ENCODE assay signal across 33 cellular contexts in the genomic region with DNA sequence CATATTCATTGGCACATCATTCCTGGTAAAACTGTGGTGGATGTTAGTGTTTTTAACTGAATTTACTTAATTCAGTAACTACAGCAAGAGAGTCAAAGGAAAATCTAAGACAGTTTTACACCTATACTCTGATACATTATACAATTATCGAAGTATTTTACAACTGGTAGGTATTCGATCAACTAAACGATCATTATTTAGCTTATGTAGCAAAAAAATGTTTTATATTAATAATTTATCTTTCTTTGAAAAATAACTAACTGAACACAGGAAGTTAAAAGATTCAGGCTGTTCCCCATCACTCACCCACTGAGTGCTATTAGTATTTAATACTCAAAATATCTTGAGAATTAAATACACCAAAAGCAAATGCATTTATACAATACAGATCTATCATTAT. TPM values are rescaled to one million over a fixed set of nuclear protein-coding genes. Genes with fewer than 3 reads are reported as not detected.
DNase-seq lines count a peak whose midpoint lies in the region; ATAC-seq, FAIRE-seq and TF ChIP-seq lines count a peak whose summit lies in the region.
"Had no signal": no experiment of that assay in that cellular context is flagged by ENCODE, and none has a peak within 500 bp of the region (broad histone marks: within the 10 kb centered on the region; RNA-seq: fewer than 3 reads in every experiment).

No MANE protein-coding gene starts in this region.

- H3K27ac ChIP-seq in HepG2 (ENCODE audit: extremely low read length, insufficient read depth, low read length): no peak overlapping the region
- H3K27ac ChIP-seq in right lobe of liver: no peak overlapping the region
- no peak overlapping the region for H3K27ac ChIP-seq in A549
- H3K27ac ChIP-seq in K562 (ENCODE audit: extremely low read depth, low read depth, low read length): no peak overlapping the region
- H3K27ac ChIP-seq: 22Rv1, BLaER1, C4-2B had no signal

- H3K79me2 ChIP-seq in HepG2 (ENCODE audit: insufficient read depth, low read length): no peaks in the 10 kb centered on the region
- no peaks in the 10 kb centered on the region for H3K79me2 ChIP-seq in K562 (ENCODE audit: control insufficient read depth, insufficient read depth, low read length)

- no peak for TF ChIP-seq EP300 in HepG2 (IDR thresholded peaks at IDR 0.05; ENCODE audit: low read depth in 2 of 2, low read length in 2 of 2)
- no peak for TF ChIP-seq EP300 in HepG2 (CRISPR knock-in tag; IDR thresholded peaks at IDR 0.05; ENCODE audit: borderline replicate concordance)
- no peak for TF ChIP-seq EP300 in A549 (IDR thresholded peaks at IDR 0.05)
- TF ChIP-seq EP300 in K562 (IDR thresholded peaks at IDR 0.05; ENCODE audit: low read length): no peak

- H3K36me3 ChIP-seq in HepG2 (replicated peaks in 1 of 2; ENCODE audit: control insufficient read depth in 1 of 2, insufficient read depth in 2 of 2, low read length in 2 of 2) (peaks cover 1 to 33% of the 10 kb centered on the region in 2 experiments; a peak in 4 of 5 replicates), right lobe of liver (peaks cover 0 to 21% (median 0%) of the 10 kb centered on the region in 4 donors), K562 (ENCODE audit: control insufficient read depth, insufficient read depth, low read length) (peaks cover 58% of the 10 kb centered on the region)

- H3K27me3 ChIP-seq in HepG2 (ENCODE audit: control insufficient read depth in 1 of 2, insufficient read depth in 2 of 2, low read length in 2 of 2): no peaks in the 10 kb centered on the region
- H3K27me3 ChIP-seq in right lobe of liver: no peaks in the 10 kb centered on the region
- H3K27me3 ChIP-seq in K562 (ENCODE audit: control insufficient read depth in 2 of 2, insufficient read depth in 2 of 2, low read length in 2 of 2): no peaks in the 10 kb centered on the region
- H3K27me3 ChIP-seq: BE2C; BLaER1; BLaER1 treated with 17β-estradiol and CSF1 and Interleukin-3, amounts not matched to agents 10 nM and 100 nM had no signal

- in situ Hi-C loops in HepG2 (cut with HindIII; ENCODE audit: extremely low pct_ligation_motif_present, low pct_unique_long_range_greater_than_20kb): loop anchor here (25.0 kb wide), 1 partner anchor 771 kb away; a partner anchor contains a TSS
- in situ Hi-C loops in K562 (cut with MboI): no loop called here

- no peaks in the 10 kb centered on the region for H3K9me1 ChIP-seq in K562 (ENCODE audit: control insufficient read depth, insufficient read depth, low read length)

- 94% methylated on average over 3 of the region's 3 CpGs for WGBS in HepG2 (ENCODE audit: low lambda C conversion rate)
- WGBS in right lobe of liver (ENCODE audit: insufficient coverage, low coverage, low lambda C conversion rate, missing lambda C conversion rate): 89% methylated on average over 3 of the region's 3 CpGs
- WGBS in A549 (ENCODE audit: missing lambda C conversion rate): 86% methylated on average over 3 of the region's 3 CpGs
- 98% methylated on average over 3 of the region's 3 CpGs for WGBS in K562 (ENCODE audit: insufficient coverage, low coverage, missing lambda C conversion rate)

- intact Hi-C loops in HepG2 (cut with micrococcal nuclease; ENCODE audit: unreplicated experiment) (no loop called here), right lobe of liver (cut with DNase I) (no loop called here), K562 (cut with micrococcal nuclease) (no loop called here)

- FAIRE-seq in HepG2 (lab: Jason Lieb, UNC): no peak
- FAIRE-seq in A549 (lab: Jason Lieb, UNC): peak; percentile 13
- FAIRE-seq in G401.6 (lab: Jason Lieb, UNC): peak; percentile 37
- no peak for FAIRE-seq in K562 (lab: Jason Lieb, UNC)
- FAIRE-seq: A204.1 had no signal

- CTCF ChIA-PET in HepG2 (lab: Yijun Ruan, JAX; ENCODE audit: low intra/inter-chr PET ratio, low total read pairs): no interaction called here
- CTCF ChIA-PET in A549 (lab: Yijun Ruan, JAX): interaction anchor here (1.3 kb wide), 1 partner anchor 63 kb away, joined by 3 read pairs; no protein-coding TSS in a partner anchor
- CTCF ChIA-PET in K562 (lab: Yijun Ruan, JAX; ENCODE audit: low intra/inter-chr PET ratio): no interaction called here

- H4K20me1 ChIP-seq in HepG2 (ENCODE audit: insufficient read depth, low read length): no peaks in the 10 kb centered on the region
- H4K20me1 ChIP-seq in K562 (replicated peaks; ENCODE audit: control insufficient read depth, insufficient read depth, low read length): no peaks in the 10 kb centered on the region
- H4K20me1 ChIP-seq: BLaER1 had no signal

- ATAC-seq in HepG2 (no peak), right lobe of liver (no peak), A549 (no peak), K562 (no peak), HG02852 (IDR thresholded peaks at IDR 0.05; ENCODE audit: unreplicated experiment) (no peak)
- ATAC-seq: CD8-positive, alpha-beta T cell had no signal

- no peak for TF ChIP-seq CTCF in HepG2 (CRISPR knock-in tag; IDR thresholded peaks at IDR 0.05)
- TF ChIP-seq CTCF in right lobe of liver (IDR thresholded peaks at IDR 0.05): no peak
- TF ChIP-seq CTCF in A549 (IDR thresholded peaks at IDR 0.05): no peak
- TF ChIP-seq CTCF in K562 (IDR thresholded peaks at IDR 0.05 in 2 of 3, conservative IDR thresholded peaks at IDR 0.05 in 1 of 3; ENCODE audit: insufficient read depth in 2 of 3, low read depth in 1 of 3, low read length in 3 of 3): no peak

- BruUV-seq in HepG2 (replicated peaks; lab: Mats Ljungman, UMichigan): no TSS peak
- BruUV-seq in K562 (replicated peaks; lab: Mats Ljungman, UMichigan): no TSS peak

- POLR2A ChIA-PET in HepG2 (lab: Yijun Ruan, JAX) (no interaction called here), A549 (lab: Yijun Ruan, JAX) (no interaction called here), K562 (lab: Yijun Ruan, JAX) (no interaction called here)

- H3K4me3 ChIP-seq in HepG2 (replicated peaks in 1 of 3; ENCODE audit: insufficient read depth in 1 of 3, low read depth in 2 of 3, low read length in 3 of 3) (no peak overlapping the region), right lobe of liver (no peak overlapping the region), A549 (no peak overlapping the region), K562 (no peak overlapping the region)
- H3K4me3 ChIP-seq: BLaER1; BLaER1 treated with 17β-estradiol and CSF1 and Interleukin-3, amounts not matched to agents 10 nM and 100 nM had no signal

- H3K4me1 ChIP-seq in HepG2 (ENCODE audit: insufficient read depth, low read length): peaks cover 5% of the 10 kb centered on the region; the same call in 1 of the 2 replicates
- H3K4me1 ChIP-seq in right lobe of liver: no peaks in the 10 kb centered on the region
- peaks cover 18% of the 10 kb centered on the region for H3K4me1 ChIP-seq in A549
- no peaks in the 10 kb centered on the region for H3K4me1 ChIP-seq in K562 (replicated peaks in 1 of 2; ENCODE audit: control insufficient read depth in 2 of 2, insufficient read depth in 2 of 2, low read length in 2 of 2)
- H3K4me1 ChIP-seq: BE2C, BLaER1 had no signal

- H2AFZ ChIP-seq in HepG2 (ENCODE audit: low read length) (no peak overlapping the region), K562 (ENCODE audit: low read depth, low read length) (no peak overlapping the region)

- TF ChIP-seq POLR2A in HepG2 (IDR thresholded peaks at IDR 0.05; ENCODE audit: insufficient read depth in 1 of 2, low read depth in 2 of 2, low read length in 2 of 2) (no peak), right lobe of liver (IDR thresholded peaks at IDR 0.05) (no peak), A549 (IDR thresholded peaks at IDR 0.05; ENCODE audit: low read length) (no peak), K562 (conservative IDR thresholded peaks at IDR 0.05) (no peak)

- TF ChIP-seq RAD21 in HepG2 (CRISPR knock-in tag; IDR thresholded peaks at IDR 0.05) (no peak), A549 (conservative IDR thresholded peaks at IDR 0.05 in 1 of 2, IDR thresholded peaks at IDR 0.05 in 1 of 2) (no peak), K562 (CRISPR knock-in tag; conservative IDR thresholded peaks at IDR 0.05 in 1 of 2, IDR thresholded peaks at IDR 0.05 in 1 of 2) (no peak)

- H3K9me3 ChIP-seq in HepG2 (ENCODE audit: low read length) (no peaks in the 10 kb centered on the region), right lobe of liver (no peaks in the 10 kb centered on the region), A549 (no peaks in the 10 kb centered on the region), K562 (replicated peaks; ENCODE audit: control insufficient read depth, insufficient read depth, low read depth, low read length) (no peaks in the 10 kb centered on the region)
- H3K9me3 ChIP-seq: BE2C; BLaER1; BLaER1 treated with 17β-estradiol and CSF1 and Interleukin-3, amounts not matched to agents 10 nM and 100 nM; Caco-2 had no signal

- H3K9ac ChIP-seq in HepG2 (ENCODE audit: insufficient read depth, low read depth, low read length) (no peak overlapping the region), K562 (ENCODE audit: insufficient read depth in 1 of 2, low read depth in 2 of 2, low read length in 2 of 2) (no peak overlapping the region)
- H3K9ac ChIP-seq: BLaER1; BLaER1 treated with 17β-estradiol and CSF1 and Interleukin-3, amounts not matched to agents 10 nM and 100 nM had no signal

- no peak for DNase-seq in HepG2 (ENCODE audit: low spot score)
- no peak for DNase-seq in right lobe of liver
- no peak for DNase-seq in A549 (ENCODE audit: low read depth in 1 of 2, low spot score in 1 of 2)
- DNase-seq in K562 (ENCODE audit: extremely low read depth in 1 of 4, low spot score in 3 of 4): no peak
- no peak for DNase-seq in HuH-7.5 (ENCODE audit: low spot score)
- no peak for DNase-seq in amygdala (lab: John Stamatoyannopoulos, UW)
- DNase-seq: 8988T; ACHN; AML-193; BE2C; C1 segment of cervical spinal cord; Calu3; CD4-positive, alpha-beta memory T cell; CD4-positive, alpha-beta T cell; CD4-positive, CD25-positive, alpha-beta regulatory T cell; CD8-positive, alpha-beta memory T cell; CD8-positive, alpha-beta T cell; COR-L47; DMS 273 treated with DMSO at 0.1 percent for 48 hours; DMS153; DMS53; DMS79; DMS79 treated with DMSO at 0.1 percent for 48 hours; DND-41; EL had no signal

- no peak overlapping the region for H3K4me2 ChIP-seq in HepG2 (ENCODE audit: low read depth, low read length)
- peak overlapping the region; percentile 27; the same call in 1 of the 3 replicates for H3K4me2 ChIP-seq in A549
- no peak overlapping the region for H3K4me2 ChIP-seq in K562 (ENCODE audit: insufficient read depth, low read length)
- H3K4me2 ChIP-seq: BLaER1 had no signal

RNA-seq across cellular contexts. Expression of a gene that starts 21.0 kb away (rescaled TPM):
- total RNA-seq in HepG2 (2016; rRNA removed; fragmentation: Illumina TruSeq; extraction: Trizol) (26.4 and 40.9 TPM in 2 replicates), right lobe of liver (10 to 100 TPM; 13.1 to 31.7 (median 17.6) TPM), K562 (2014; rRNA removed) (26.6 and 31.0 TPM in 2 replicates), K562 (2014; rRNA removed; fragmentation: Illumina TruSeq; extraction: Trizol) (58.1 and 67.9 TPM in 2 replicates), K562 (2015; rRNA removed; fragmentation: Illumina TruSeq; extraction: Trizol) (51.4 and 59.4 TPM in 2 replicates), K562 (2021) (63.7 and 69.7 TPM in 2 replicates)
- 6.4 and 8.6 TPM in 2 replicates for total RNA-seq in HepG2 (2016; cell fraction: cytosol; rRNA removed; fragmentation: Illumina TruSeq; extraction: Trizol; ENCODE audit: low read depth)
- total RNA-seq in HepG2 (2016; cell fraction: insoluble cytoplasmic fraction; rRNA removed; fragmentation: Illumina TruSeq; extraction: Trizol): 23.8 and 38.6 TPM in 2 replicates
- 19.6 and 21.3 TPM in 2 replicates for total RNA-seq in HepG2 (2016; cell fraction: membrane; rRNA removed; fragmentation: Illumina TruSeq; extraction: Trizol)
- total RNA-seq in HepG2 (2016; cell fraction: nucleus; rRNA removed; fragmentation: Illumina TruSeq; extraction: Trizol): 41.9 and 47.8 TPM in 2 replicates
- polyA plus RNA-seq in HepG2 (2011; rRNA removed) (20.5 and 24.8 TPM in 2 replicates), A549 (2011; rRNA removed) (80.7 and 87.6 TPM in 2 replicates), A549 (2017; fragmentation: RNase III; extraction: RNeasy Plus Mini Kit Qiagen cat#74134 plus additional on column Dnase treatment) (36.9 to 44.0 TPM (median 43.1 TPM) in 3 replicates), K562 (2011; rRNA removed) (78.9 and 87.9 TPM in 2 replicates), K562 (2014; fragmentation: Illumina TruSeq; extraction: Trizol) (58.7 and 62.6 TPM in 2 replicates), K562 (2014; fragmentation: Nextera tagmentation; extraction: Ambion mirVana) (10 to 100 TPM; 21.8 to 31.7 TPM), K562 (2014; rRNA removed) (37.9 and 42.0 TPM in 2 replicates)
- polyA plus RNA-seq in HepG2 (2011; cell fraction: cytosol; rRNA removed): 11.0 and 15.0 TPM in 2 replicates
- 20.0 and 21.2 TPM in 2 replicates for polyA plus RNA-seq in HepG2 (2011; cell fraction: nucleus; rRNA removed)
- 20.7 and 23.9 TPM in 2 replicates for polyA plus RNA-seq in HepG2 (2012)
- polyA plus RNA-seq in HepG2 (2016; cell fraction: cytosol; fragmentation: Illumina TruSeq; extraction: Trizol; ENCODE audit: low read depth): 9.1 and 9.3 TPM in 2 replicates
- 35.5 and 42.1 TPM in 2 replicates for polyA plus RNA-seq in HepG2 (2016; cell fraction: insoluble cytoplasmic fraction; fragmentation: Illumina TruSeq; extraction: Trizol; ENCODE audit: low read depth)
- polyA plus RNA-seq in HepG2 (2016; cell fraction: membrane; fragmentation: Illumina TruSeq; extraction: Trizol; ENCODE audit: low read depth): 13.2 and 14.7 TPM in 2 replicates
- polyA plus RNA-seq in HepG2 (2016; cell fraction: nucleus; fragmentation: Illumina TruSeq; extraction: Trizol; ENCODE audit: insufficient read depth, low read depth): 34.0 and 49.3 TPM in 2 replicates
- polyA minus RNA-seq in HepG2 (2011; rRNA and poly(A)+ RNA removed; ENCODE audit: low replicate concordance): 28.7 and 67.9 TPM in 2 replicates
- polyA minus RNA-seq in HepG2 (2011; cell fraction: cytosol; rRNA and poly(A)+ RNA removed): 12.0 and 16.0 TPM in 2 replicates
- 113 and 126 TPM in 2 replicates for polyA minus RNA-seq in HepG2 (2011; cell fraction: nucleus; rRNA and poly(A)+ RNA removed)
- 22.8 and 23.5 TPM in 2 replicates for polyA plus RNA-seq in A549 (2012; cell fraction: cytosol; rRNA removed)
- 15.4 and 20.6 TPM in 2 replicates for polyA plus RNA-seq in A549 (2012; cell fraction: nucleus; rRNA removed)
- polyA minus RNA-seq in A549 (2011; rRNA and poly(A)+ RNA removed): 57.6 and 63.4 TPM in 2 replicates
- total RNA-seq in K562 (2011; cell fraction: chromatin; rRNA removed; ENCODE audit: low replicate concordance): 69.6 and 202 TPM in 2 replicates
- total RNA-seq in K562 (2011; cell fraction: nucleolus; rRNA removed): 35.4 and 55.4 TPM in 2 replicates
- total RNA-seq in K562 (2011; cell fraction: nucleoplasm; rRNA removed): 87.3 and 162 TPM in 2 replicates
- polyA plus RNA-seq in K562 (2011; cell fraction: cytosol; rRNA removed): 32.6 and 41.3 TPM in 2 replicates
- polyA plus RNA-seq in K562 (2011; cell fraction: nucleus; rRNA removed): 68.8 and 81.9 TPM in 2 replicates
- polyA plus RNA-seq in K562 (2012): 36.8 and 38.4 TPM in 2 replicates
- polyA minus RNA-seq in K562 (2011; rRNA and poly(A)+ RNA removed): 88.3 and 107 TPM in 2 replicates
- polyA minus RNA-seq in K562 (2011; cell fraction: cytosol; rRNA and poly(A)+ RNA removed): 41.0 and 42.8 TPM in 2 replicates
- 73.4 and 123 TPM in 2 replicates for polyA minus RNA-seq in K562 (2011; cell fraction: nucleus; rRNA and poly(A)+ RNA removed)
